31 cellular contexts compared by ENCODE assay signal in the genomic region with DNA sequence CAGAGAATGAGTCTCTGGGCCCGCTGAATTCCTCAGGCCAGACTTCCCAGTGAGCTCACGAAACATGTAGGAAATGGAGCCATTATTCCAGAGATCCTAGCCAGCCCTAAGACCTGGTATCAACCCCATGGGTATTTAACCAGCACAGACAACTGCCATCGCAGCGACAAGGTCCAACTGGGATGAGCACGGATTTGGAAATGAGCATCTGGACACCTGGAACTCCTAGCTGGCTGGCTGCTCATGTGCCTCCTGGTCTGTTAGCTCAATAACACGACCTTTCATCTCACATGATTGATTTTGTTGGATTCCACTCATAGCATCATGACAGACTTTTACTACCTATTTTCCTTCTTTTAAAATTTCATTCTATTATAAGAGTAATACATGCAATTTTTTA. TPM values are rescaled to one million over a fixed set of nuclear protein-coding genes. Genes with fewer than 3 reads are reported as not detected.
"Had no signal": no experiment of that assay in that cellular context is flagged by ENCODE, and none has a peak within 500 bp of the region (broad histone marks: within the 10 kb centered on the region; RNA-seq: fewer than 3 reads in every experiment).

No MANE protein-coding gene starts in this region.

- H3K4me1 ChIP-seq: foreskin keratinocyte, gastrocnemius medialis had no signal

- H3K27me3 ChIP-seq: brain microvascular endothelial cell, dorsolateral prefrontal cortex, foreskin keratinocyte, gastrocnemius medialis had no signal

- H3K4me1 Mint-ChIP-seq: activated CD4-positive, alpha-beta memory T cell treated with anti-CD3 and anti-CD28 coated beads, Interleukin-2, amount 10 ng/mL, durations not matched to agents 7 days and 5 days; activated CD4-positive, alpha-beta T cell treated with anti-CD3 and anti-CD28 coated beads, Interleukin-2, amount 10 ng/mL, durations not matched to agents 7 days and 5 days; activated T-helper 17 cell treated with anti-CD3 and anti-CD28 coated beads, Interleukin-2, amount 50 U/mL, for 72 hours; central memory CD8-positive, alpha-beta T cell; endodermal cell had no signal

- H3K9me3 Mint-ChIP-seq: activated CD4-positive, alpha-beta memory T cell treated with anti-CD3 and anti-CD28 coated beads, Interleukin-2, amount 10 ng/mL, durations not matched to agents 7 days and 5 days; activated CD4-positive, alpha-beta T cell treated with anti-CD3 and anti-CD28 coated beads, Interleukin-2, amount 10 ng/mL, durations not matched to agents 7 days and 5 days; activated T-cell treated with anti-CD3 and anti-CD28 coated beads, Interleukin-2, amount 50 U/mL, for 24 hours; activated T-helper 17 cell treated with anti-CD3 and anti-CD28 coated beads, Interleukin-2, amount 50 U/mL, for 72 hours; central memory CD8-positive, alpha-beta T cell; dendritic cell treated with granulocyte-macrophage colony-stimulating factor and Interleukin-4, amounts not matched to agents 40 ng/mL and 50 ng/mL, for 4 days; endodermal cell; WTC11 had no signal

- FAIRE-seq: astrocyte, bronchial epithelial cell had no signal

- H3K36me3 ChIP-seq: brain microvascular endothelial cell, gastrocnemius medialis had no signal

- H3K27ac ChIP-seq: brain microvascular endothelial cell, coronary artery, dorsolateral prefrontal cortex, foreskin keratinocyte, gastrocnemius medialis had no signal

- ATAC-seq: activated T-helper 17 cell treated with anti-CD3 and anti-CD28 coated beads, Interleukin-2, amount 50 U/mL, for 72 hours; esophagus mucosa; foreskin keratinocyte; gastrocnemius medialis; WTC11 had no signal

- DNase-seq: activated CD4-positive, alpha-beta memory T cell treated with anti-CD3 and anti-CD28 coated beads, Interleukin-2, amount 10 ng/mL, durations not matched to agents 7 days and 5 days; activated CD4-positive, alpha-beta T cell treated with anti-CD3 and anti-CD28 coated beads for 1 hour; activated CD4-positive, alpha-beta T cell treated with anti-CD3 and anti-CD28 coated beads for 4 hours; activated CD4-positive, alpha-beta T cell treated with anti-CD3 and anti-CD28 coated beads, Interleukin-2, amount 10 ng/mL, durations not matched to agents 7 days and 5 days; activated CD4-positive, alpha-beta T cell treated with anti-CD3 and anti-CD28 coated beads, Interleukin-2, amount 50 U/mL, for 4 hours; activated CD8-positive, alpha-beta memory T cell treated with anti-CD3 and anti-CD28 coated beads, Interleukin-2, amount 50 U/mL, for 48 hours; activated effector memory CD4-positive, alpha-beta T cell treated with Interleukin-2 at 50 U/mL for 16 hours; activated gamma-delta T cell treated with Interleukin-2 at 50 U/mL for 16 hours; activated naive CD4-positive, alpha-beta T cell treated with anti-CD3 and anti-CD28 coated beads, Interleukin-2, amount 50 U/mL, for 16 hours; activated naive CD4-positive, alpha-beta T cell treated with Interleukin-2 at 50 U/mL for 16 hours; activated T-cell treated with anti-CD3 and anti-CD28 coated beads for 4 hours; activated T-cell treated with anti-CD3 and anti-CD28 coated beads, Interleukin-2, amount 50 U/mL, for 24 hours; amniotic stem cell; anterior cingulate cortex; brain microvascular endothelial cell; dorsolateral prefrontal cortex; effector memory CD4-positive, alpha-beta T cell; endodermal cell; foreskin keratinocyte; gastrocnemius medialis; T-helper 2 cell had no signal

- H3K4me3 ChIP-seq: coronary artery, dorsolateral prefrontal cortex, gastrocnemius medialis had no signal

- H3K27ac Mint-ChIP-seq: activated CD4-positive, alpha-beta memory T cell treated with anti-CD3 and anti-CD28 coated beads, Interleukin-2, amount 10 ng/mL, durations not matched to agents 7 days and 5 days; activated CD4-positive, alpha-beta T cell treated with anti-CD3 and anti-CD28 coated beads, Interleukin-2, amount 10 ng/mL, durations not matched to agents 7 days and 5 days; activated naive CD8-positive, alpha-beta T cell; activated T-cell treated with anti-CD3 and anti-CD28 coated beads, Interleukin-2, amount 50 U/mL, for 24 hours; activated T-helper 17 cell treated with anti-CD3 and anti-CD28 coated beads, Interleukin-2, amount 50 U/mL, for 72 hours; dendritic cell treated with granulocyte-macrophage colony-stimulating factor and Interleukin-4, amounts not matched to agents 40 ng/mL and 50 ng/mL, for 4 days; endodermal cell; WTC11 had no signal

- H3K4me3 Mint-ChIP-seq: activated CD4-positive, alpha-beta memory T cell treated with anti-CD3 and anti-CD28 coated beads, Interleukin-2, amount 10 ng/mL, durations not matched to agents 7 days and 5 days; activated CD4-positive, alpha-beta T cell treated with anti-CD3 and anti-CD28 coated beads, Interleukin-2, amount 10 ng/mL, durations not matched to agents 7 days and 5 days; activated naive CD8-positive, alpha-beta T cell; activated T-cell treated with anti-CD3 and anti-CD28 coated beads, Interleukin-2, amount 50 U/mL, for 24 hours; activated T-helper 17 cell treated with anti-CD3 and anti-CD28 coated beads, Interleukin-2, amount 50 U/mL, for 72 hours; central memory CD8-positive, alpha-beta T cell; dendritic cell treated with granulocyte-macrophage colony-stimulating factor and Interleukin-4, amounts not matched to agents 40 ng/mL and 50 ng/mL, for 4 days; endodermal cell; WTC11 had no signal

- H3K36me3 Mint-ChIP-seq: activated naive CD8-positive, alpha-beta T cell; WTC11 had no signal

- H3K9me3 ChIP-seq: gastrocnemius medialis had no signal

RNA-seq across cellular contexts. Expression of gene POU3F3, which starts 51.0 kb away (rescaled TPM):
- total RNA-seq: activated CD4-positive, alpha-beta memory T cell treated with anti-CD3 and anti-CD28 coated beads, Interleukin-2, amount 10 ng/mL, durations not matched to agents 7 days and 5 days; activated CD4-positive, alpha-beta T cell treated with anti-CD3 and anti-CD28 coated beads, Interleukin-2, amount 10 ng/mL, durations not matched to agents 7 days and 5 days; activated T-helper 17 cell treated with anti-CD3 and anti-CD28 coated beads, Interleukin-2, amount 50 U/mL, for 72 hours; bronchial epithelial cell; endodermal cell; esophagus mucosa; foreskin keratinocyte; gastrocnemius medialis; T-helper 1 cell treated with Interleukin-12 subunit alpha and Interleukin-12 subunit beta and Interleukin-4 antibody, amounts not matched to agents 30 ng/mL and 1 ng/mL, for 36 hours; WTC11 had no signal
- polyA plus RNA-seq: foreskin keratinocyte had no signal
